20 cellular contexts compared by ENCODE assay signal in the genomic region with DNA sequence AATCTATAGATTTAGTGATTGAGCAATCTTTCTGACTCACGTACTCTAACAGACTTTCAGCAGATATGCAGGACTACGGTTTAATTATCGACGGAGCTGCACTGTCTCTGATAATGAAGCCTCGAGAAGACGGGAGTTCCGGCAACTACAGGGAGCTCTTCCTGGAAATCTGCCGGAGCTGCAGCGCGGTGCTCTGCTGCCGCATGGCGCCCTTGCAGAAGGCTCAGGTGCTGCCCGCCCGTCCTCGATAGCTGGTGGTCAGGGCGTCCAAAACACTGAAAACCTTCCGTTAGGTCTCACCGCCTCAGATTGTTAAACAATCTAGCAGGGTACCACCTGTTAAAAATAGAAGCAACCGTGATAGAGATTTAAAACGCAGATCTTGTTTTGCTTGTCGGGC.
"Had no signal": no experiment of that assay in that cellular context is flagged by ENCODE, and none has a peak within 500 bp of the region (broad histone marks: within the 10 kb centered on the region; RNA-seq: fewer than 3 reads in every experiment).

No MANE protein-coding gene starts in this region.

- H3K9me3 Mint-ChIP-seq: memory B cell, mesothelial cell of epicardium, type B pancreatic cell had no signal

- H3K9me3 ChIP-seq: gastrocnemius medialis, heart right ventricle, lower lobe of right lung, neutrophil, ovary, uterus had no signal

- H3K27me3 ChIP-seq: dorsolateral prefrontal cortex, gastrocnemius medialis, heart right ventricle, neutrophil, ovary, uterus had no signal

- H3K4me3 ChIP-seq: dorsolateral prefrontal cortex, gastrocnemius medialis, heart right ventricle, lower lobe of right lung, ovary, uterus had no signal

- ATAC-seq: esophagus mucosa, gastrocnemius medialis, heart right ventricle, left lobe of liver, lower lobe of right lung, right cardiac atrium had no signal

- H3K27me3 Mint-ChIP-seq: memory B cell, progenitor cell of endocrine pancreas, type B pancreatic cell had no signal

- H3K27ac ChIP-seq: dorsolateral prefrontal cortex, gastrocnemius medialis, heart right ventricle, lower lobe of right lung, neutrophil, ovary, uterus had no signal

- DNase-seq: cortex of kidney; effector CD8-positive, alpha-beta T cell; gastrocnemius medialis; heart right ventricle; hypothalamus; lower lobe of right lung; ovary; right cardiac atrium; small intestine; stimulated activated CD4-positive, alpha-beta T cell treated with anti-CD3 and anti-CD28 coated beads, Interleukin-2, amount 100 ng/mL, for 48 hours; stimulated activated naive CD4-positive, alpha-beta T cell treated with Interleukin-2 at 50 U/mL for 16 hours had no signal

- H3K4me3 Mint-ChIP-seq: memory B cell, mesothelial cell of epicardium, type B pancreatic cell had no signal

- H3K4me1 ChIP-seq: gastrocnemius medialis, lower lobe of right lung, uterus had no signal

- H3K27ac Mint-ChIP-seq: memory B cell, mesothelial cell of epicardium, progenitor cell of endocrine pancreas, type B pancreatic cell had no signal

- H3K4me1 Mint-ChIP-seq: mesothelial cell of epicardium had no signal

- H3K36me3 ChIP-seq: ovary, uterus had no signal
